ENCODE assay signal across 28 cellular contexts in genomic region chr19:366951-367350, GRCh38. TPM values are rescaled to one million over a fixed set of nuclear protein-coding genes. Genes with fewer than 3 reads are reported as not detected.
"Had no signal": no experiment of that assay in that cellular context is flagged by ENCODE, and none has a peak within 500 bp of the region (broad histone marks: within the 10 kb centered on the region; RNA-seq: fewer than 3 reads in every experiment).

No MANE protein-coding gene starts in this region.

- H3K4me3 ChIP-seq: adrenal gland, MG63 had no signal

- H3K4me1 ChIP-seq: adrenal gland had no signal

- H3K27ac Mint-ChIP-seq: activated CD4-positive, alpha-beta memory T cell treated with anti-CD3 and anti-CD28 coated beads, Interleukin-2, amount 10 ng/mL, durations not matched to agents 7 days and 5 days; activated naive CD8-positive, alpha-beta T cell treated with anti-CD3 and anti-CD28 coated beads, Interleukin-2, amount 10 ng/mL, durations not matched to agents 7 days and 5 days; activated T-helper 17 cell treated with anti-CD3 and anti-CD28 coated beads, Interleukin-2, amount 50 U/mL, for 72 hours; T-helper 1 cell treated with Interleukin-12 subunit alpha and Interleukin-12 subunit beta and Interleukin-4 antibody, amounts not matched to agents 30 μg/mL and 1 μg/mL, for 36 hours; WTC11 had no signal

- H3K4me1 Mint-ChIP-seq: activated CD4-positive, alpha-beta memory T cell treated with anti-CD3 and anti-CD28 coated beads, Interleukin-2, amount 10 ng/mL, durations not matched to agents 7 days and 5 days; activated naive CD8-positive, alpha-beta T cell treated with anti-CD3 and anti-CD28 coated beads, Interleukin-2, amount 10 ng/mL, durations not matched to agents 7 days and 5 days; activated T-helper 17 cell treated with anti-CD3 and anti-CD28 coated beads, Interleukin-2, amount 50 U/mL, for 72 hours; WTC11 had no signal

- H3K27ac ChIP-seq: adrenal gland, RWPE1 had no signal

- ATAC-seq: activated T-helper 17 cell treated with anti-CD3 and anti-CD28 coated beads, Interleukin-2, amount 50 U/mL, for 72 hours; Panc1; WTC11 had no signal

- H3K4me3 Mint-ChIP-seq: activated CD4-positive, alpha-beta memory T cell treated with anti-CD3 and anti-CD28 coated beads, Interleukin-2, amount 10 ng/mL, durations not matched to agents 7 days and 5 days; activated naive CD8-positive, alpha-beta T cell treated with anti-CD3 and anti-CD28 coated beads, Interleukin-2, amount 10 ng/mL, durations not matched to agents 7 days and 5 days; activated T-helper 17 cell treated with anti-CD3 and anti-CD28 coated beads, Interleukin-2, amount 50 U/mL, for 72 hours; T-helper 1 cell treated with Interleukin-12 subunit alpha and Interleukin-12 subunit beta and Interleukin-4 antibody, amounts not matched to agents 30 μg/mL and 1 μg/mL, for 36 hours; WTC11 had no signal

- H3K36me3 Mint-ChIP-seq: activated naive CD8-positive, alpha-beta T cell treated with anti-CD3 and anti-CD28 coated beads, Interleukin-2, amount 10 ng/mL, durations not matched to agents 7 days and 5 days; WTC11 had no signal

- H3K9me3 ChIP-seq: adrenal gland, MG63 had no signal

- H3K9me3 Mint-ChIP-seq: activated CD4-positive, alpha-beta memory T cell treated with anti-CD3 and anti-CD28 coated beads, Interleukin-2, amount 10 ng/mL, durations not matched to agents 7 days and 5 days; activated naive CD8-positive, alpha-beta T cell treated with anti-CD3 and anti-CD28 coated beads, Interleukin-2, amount 10 ng/mL, durations not matched to agents 7 days and 5 days; activated T-helper 17 cell treated with anti-CD3 and anti-CD28 coated beads, Interleukin-2, amount 50 U/mL, for 72 hours; T-helper 1 cell treated with Interleukin-12 subunit alpha and Interleukin-12 subunit beta and Interleukin-4 antibody, amounts not matched to agents 30 μg/mL and 1 μg/mL, for 36 hours had no signal

- H3K36me3 ChIP-seq: adrenal gland, MG63 had no signal

- H3K27me3 ChIP-seq: adrenal gland, MG63 had no signal

- H3K27me3 Mint-ChIP-seq: activated CD4-positive, alpha-beta memory T cell treated with anti-CD3 and anti-CD28 coated beads, Interleukin-2, amount 10 ng/mL, durations not matched to agents 7 days and 5 days; activated naive CD8-positive, alpha-beta T cell treated with anti-CD3 and anti-CD28 coated beads, Interleukin-2, amount 10 ng/mL, durations not matched to agents 7 days and 5 days had no signal

- DNase-seq: activated CD4-positive, alpha-beta memory T cell treated with anti-CD3 and anti-CD28 coated beads, Interleukin-2, amount 10 ng/mL, durations not matched to agents 7 days and 5 days; activated CD4-positive, alpha-beta T cell treated with anti-CD3 and anti-CD28 coated beads for 1 hour; activated CD4-positive, alpha-beta T cell treated with anti-CD3 and anti-CD28 coated beads, Interleukin-2, amount 50 U/mL, for 1 hour; activated naive CD4-positive, alpha-beta T cell treated with anti-CD3 and anti-CD28 coated beads, Interleukin-2, amount 50 U/mL, for 16 hours; activated naive CD8-positive, alpha-beta T cell treated with anti-CD3 and anti-CD28 coated beads, Interleukin-2, amount 10 ng/mL, durations not matched to agents 7 days and 5 days; activated T-cell treated with anti-CD3 and anti-CD28 coated beads for 4 hours; activated T-cell treated with anti-CD3 and anti-CD28 coated beads, Interleukin-2, amount 50 U/mL, for 48 hours; adrenal gland; anterior cingulate cortex; caudate nucleus; MG63; NCI-H1092 treated with DMSO at 0.1 percent for 48 hours; NCI-H1417 treated with DMSO at 0.1 percent for 48 hours; NCI-H1694; NCI-H2029; NCI-H2107; NCI-H2171 treated with DMSO at 0.1 percent for 48 hours; NCI-H226; NCI-H526; NCI-H774; OCI-M1; SHP77 treated with DMSO at 0.1 percent for 48 hours had no signal

RNA-seq across cellular contexts. Expression of gene C2CD4C, which starts 42.0 kb away (rescaled TPM):
- total RNA-seq: activated CD8-positive, alpha-beta memory T cell treated with anti-CD3 and anti-CD28 coated beads for 36 hours; activated naive CD8-positive, alpha-beta T cell treated with anti-CD3 and anti-CD28 coated beads, Interleukin-2, amount 10 ng/mL, durations not matched to agents 7 days and 5 days had no signal
